Comparison of ENCODE assay signal across 9 cellular contexts in genomic region chr12:22275847-22276246, GRCh38. TPM values are rescaled to one million over a fixed set of nuclear protein-coding genes. Genes with fewer than 3 reads are reported as not detected.
DNase-seq lines count a peak whose midpoint lies in the region; ATAC-seq and TF ChIP-seq lines count a peak whose summit lies in the region.
"Had no signal": no experiment of that assay in that cellular context is flagged by ENCODE, and none has a peak within 500 bp of the region (broad histone marks: within the 10 kb centered on the region; RNA-seq: fewer than 3 reads in every experiment).

No MANE protein-coding gene starts in this region.

- H3K36me3 ChIP-seq in left lung (no peaks in the 10 kb centered on the region), tibial artery (no peaks in the 10 kb centered on the region), BE2C (no peaks in the 10 kb centered on the region)

- TF ChIP-seq CTCF in choroid plexus epithelial cell (conservative IDR thresholded peaks at IDR 0.05; ENCODE audit: low read depth, low read length), result no peak
- TF ChIP-seq CTCF in left lung (IDR thresholded peaks at IDR 0.05), result no peak
- TF ChIP-seq CTCF in tibial artery (IDR thresholded peaks at IDR 0.05), result no peak
- TF ChIP-seq CTCF in BE2C (IDR thresholded peaks at IDR 0.05; ENCODE audit: low read depth, low read length), result no peak

- ATAC-seq in left lung (peak; percentile 96), left lobe of liver (no peak), HG03520 (IDR thresholded peaks at IDR 0.05; ENCODE audit: unreplicated experiment) (no peak)

- no peaks in the 10 kb centered on the region for H3K4me1 Mint-ChIP-seq in T-helper 2 cell treated with Interferon-gamma antibody and Interleukin-4, amounts not matched to agents 5 μg/mL and 100 μg/mL, for 36 hours (ENCODE audit: low read depth)
- H3K4me1 Mint-ChIP-seq: activated CD4-positive, alpha-beta memory T cell treated with anti-CD3 and anti-CD28 coated beads, Interleukin-2, amount 10 ng/mL, durations not matched to agents 7 days and 5 days had no signal

- H3K27ac ChIP-seq in left lung (peak overlapping the region; percentile 55 to 73), tibial artery (peak overlapping the region; percentile 82 to 92)

- H3K27me3 ChIP-seq in left lung, result no peaks in the 10 kb centered on the region
- H3K27me3 ChIP-seq in tibial artery, result no peaks in the 10 kb centered on the region
- H3K27me3 ChIP-seq in BE2C, result no peaks in the 10 kb centered on the region

- H3K9me3 ChIP-seq in left lung, result no peaks in the 10 kb centered on the region
- H3K9me3 ChIP-seq in tibial artery, result no peaks in the 10 kb centered on the region
- no peaks in the 10 kb centered on the region for H3K9me3 ChIP-seq in BE2C

- no peaks in the 10 kb centered on the region for H3K9me3 Mint-ChIP-seq in T-helper 2 cell treated with Interferon-gamma antibody and Interleukin-4, amounts not matched to agents 5 μg/mL and 100 μg/mL, for 36 hours
- H3K9me3 Mint-ChIP-seq: activated CD4-positive, alpha-beta memory T cell treated with anti-CD3 and anti-CD28 coated beads, Interleukin-2, amount 10 ng/mL, durations not matched to agents 7 days and 5 days had no signal

- no peaks in the 10 kb centered on the region for H3K4me1 ChIP-seq in left lung
- H3K4me1 ChIP-seq in tibial artery, result peaks cover 0 to 46% (median 34%) of the 10 kb centered on the region in 4 donors
- H3K4me1 ChIP-seq in BE2C, result no peaks in the 10 kb centered on the region

- H3K4me3 Mint-ChIP-seq in T-helper 2 cell treated with Interferon-gamma antibody and Interleukin-4, amounts not matched to agents 5 μg/mL and 100 μg/mL, for 36 hours, result no peak overlapping the region
- H3K4me3 Mint-ChIP-seq: activated CD4-positive, alpha-beta memory T cell treated with anti-CD3 and anti-CD28 coated beads, Interleukin-2, amount 10 ng/mL, durations not matched to agents 7 days and 5 days had no signal

- intact Hi-C loops in left lung (cut with DNase I) (no loop called here), tibial artery (cut with DNase I; ENCODE audit: low total_unique reads) (no loop called here)

- DNase-seq in HS-5 (ENCODE audit: low read depth) (peak; percentile 95), choroid plexus epithelial cell (ENCODE audit: low read depth) (peak; percentile 95), left lung (peak in 1 of 2 donors; percentile 85), tibial artery (peak; percentile 97), BE2C (no peak), left lobe of liver (ENCODE audit: low spot score) (no peak)
- DNase-seq in T-helper 2 cell treated with Interferon-gamma antibody and Interleukin-4, amounts not matched to agents 5 μg/mL and 100 μg/mL, for 36 hours (ENCODE audit: low spot score), result no peak
- DNase-seq: activated CD4-positive, alpha-beta memory T cell treated with anti-CD3 and anti-CD28 coated beads, Interleukin-2, amount 10 ng/mL, durations not matched to agents 7 days and 5 days had no signal

- no peaks in the 10 kb centered on the region for H3K27me3 Mint-ChIP-seq in T-helper 2 cell treated with Interferon-gamma antibody and Interleukin-4, amounts not matched to agents 5 μg/mL and 100 μg/mL, for 36 hours (ENCODE audit: low read depth)
- H3K27me3 Mint-ChIP-seq: activated CD4-positive, alpha-beta memory T cell treated with anti-CD3 and anti-CD28 coated beads, Interleukin-2, amount 10 ng/mL, durations not matched to agents 7 days and 5 days had no signal

- no peaks in the 10 kb centered on the region for H3K36me3 Mint-ChIP-seq in T-helper 2 cell treated with Interferon-gamma antibody and Interleukin-4, amounts not matched to agents 5 μg/mL and 100 μg/mL, for 36 hours (ENCODE audit: low read depth)

- no peak overlapping the region for H3K4me3 ChIP-seq in choroid plexus epithelial cell (ENCODE audit: low read depth, low read length)
- no peak overlapping the region for H3K4me3 ChIP-seq in left lung
- peak overlapping the region; percentile 15 to 21 for H3K4me3 ChIP-seq in tibial artery
- H3K4me3 ChIP-seq in BE2C (ENCODE audit: low read depth, low read length), result no peak overlapping the region

- H3K27ac Mint-ChIP-seq in T-helper 2 cell treated with Interferon-gamma antibody and Interleukin-4, amounts not matched to agents 5 μg/mL and 100 μg/mL, for 36 hours, result no peak overlapping the region
- H3K27ac Mint-ChIP-seq: activated CD4-positive, alpha-beta memory T cell treated with anti-CD3 and anti-CD28 coated beads, Interleukin-2, amount 10 ng/mL, durations not matched to agents 7 days and 5 days had no signal

RNA-seq across cellular contexts. Expression of gene ST8SIA1, which starts 58.7 kb away (rescaled TPM):
- total RNA-seq in left lung (1 to 10 TPM; 2.4 to 5.6 TPM), left lobe of liver (not detected)
- polyA plus RNA-seq in BE2C (2012; ENCODE audit: insufficient read depth, insufficient read length, low read depth), result 0.86 TPM

Comparison
In these comparisons a context has a peak if more than half of its experiments do, and no peak if none do; other contexts are left out.
1. DNase-seq: peak in HS-5 (single experiment), choroid plexus epithelial cell (single experiment) and tibial artery (2 of 2); none in BE2C (single experiment), left lobe of liver (single experiment) and T-helper 2 cell treated with Interferon-gamma antibody and Interleukin-4, amounts not matched to agents 5 μg/mL and 100 μg/mL, for 36 hours (single experiment).
2. H3K4me3 ChIP-seq: peak in tibial artery (2 of 2); none in choroid plexus epithelial cell (single experiment), left lung (0 of 2) and BE2C (single experiment).